27 cellular contexts compared by ENCODE assay signal in the genomic region with DNA sequence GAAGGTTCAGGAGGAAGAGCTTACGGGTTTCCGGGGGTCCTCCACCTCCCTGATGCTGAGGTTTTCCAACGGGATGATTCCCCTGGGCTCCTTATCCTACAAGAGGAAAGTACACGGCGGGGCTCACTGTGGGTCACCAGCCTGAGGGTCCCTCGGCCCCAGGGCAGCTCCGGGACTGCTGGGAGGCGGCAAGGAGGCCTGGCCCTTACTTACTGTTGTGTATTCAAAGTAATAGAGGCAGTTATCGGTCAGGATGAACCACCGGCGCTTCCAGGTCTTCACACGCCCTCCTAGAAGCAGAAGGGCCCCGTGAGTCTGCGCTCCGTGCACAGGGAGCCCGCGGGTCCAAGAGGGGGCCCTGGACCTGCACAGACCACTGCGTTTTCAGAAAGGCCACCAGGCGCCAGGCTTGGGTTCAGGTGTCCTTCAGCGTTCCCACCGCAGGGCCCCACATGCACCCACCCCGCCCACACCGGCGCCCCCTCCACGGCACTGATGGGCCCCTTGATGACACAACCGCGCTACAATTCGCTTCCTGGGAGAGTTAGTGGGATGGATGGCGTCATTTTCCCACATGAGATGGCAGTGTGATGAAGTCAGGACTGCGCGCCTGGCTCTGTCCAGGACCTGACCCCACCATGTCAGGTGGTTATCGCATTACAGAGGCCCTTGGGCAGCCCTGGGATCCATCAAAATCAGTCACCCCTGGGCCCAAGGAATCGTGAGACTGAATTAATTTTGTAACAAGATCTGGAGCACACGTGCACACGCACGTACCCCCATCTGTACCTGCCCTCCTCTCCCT.
DNase-seq lines count a peak whose midpoint lies in the region; ATAC-seq and TF ChIP-seq lines count a peak whose summit lies in the region.
"Had no signal": no experiment of that assay in that cellular context is flagged by ENCODE, and none has a peak within 500 bp of the region (broad histone marks: within the 10 kb centered on the region; RNA-seq: fewer than 3 reads in every experiment).

No MANE protein-coding gene starts in this region.

- ATAC-seq in activated naive CD8-positive, alpha-beta T cell treated with anti-CD3 and anti-CD28 coated beads, Interleukin-2, amount 10 ng/mL, durations not matched to agents 7 days and 5 days (ENCODE audit: low read depth): no peak
- ATAC-seq in WTC11: no peak
- no peak for ATAC-seq in GM19463 (IDR thresholded peaks at IDR 0.05; ENCODE audit: unreplicated experiment)
- ATAC-seq: activated T-helper 17 cell treated with anti-CD3 and anti-CD28 coated beads, Interleukin-2, amount 50 U/mL, for 72 hours; gastroesophageal sphincter; HCT116; K562; lower lobe of right lung; psoas muscle; stimulated activated naive CD8-positive, alpha-beta T cell treated with anti-CD3 and anti-CD28 coated beads, Interleukin-15, amount 100 ng/mL, for 72 hours had no signal

- peaks cover 8% of the 10 kb centered on the region for H3K36me3 Mint-ChIP-seq in activated naive CD8-positive, alpha-beta T cell treated with anti-CD3 and anti-CD28 coated beads, Interleukin-2, amount 10 ng/mL, durations not matched to agents 7 days and 5 days
- no peaks in the 10 kb centered on the region for H3K36me3 Mint-ChIP-seq in activated naive CD8-positive, alpha-beta T cell treated with anti-CD3 and anti-CD28 coated beads for 36 hours
- peaks cover 17% of the 10 kb centered on the region; the same call in 1 of the 2 replicates for H3K36me3 Mint-ChIP-seq in WTC11
- H3K36me3 Mint-ChIP-seq: activated naive CD4-positive, alpha-beta T cell treated with anti-CD3 and anti-CD28 coated beads, Interleukin-2, amount 50 U/mL, for 72 hours had no signal

- TF ChIP-seq CTCF in WTC11 (IDR thresholded peaks at IDR 0.05): no peak

- H3K4me3 Mint-ChIP-seq in activated naive CD8-positive, alpha-beta T cell treated with anti-CD3 and anti-CD28 coated beads, Interleukin-2, amount 10 ng/mL, durations not matched to agents 7 days and 5 days: no peak overlapping the region
- H3K4me3 Mint-ChIP-seq in activated naive CD8-positive, alpha-beta T cell treated with anti-CD3 and anti-CD28 coated beads for 36 hours: no peak overlapping the region
- H3K4me3 Mint-ChIP-seq in WTC11: no peak overlapping the region
- H3K4me3 Mint-ChIP-seq: activated CD4-positive, alpha-beta memory T cell treated with anti-CD3 and anti-CD28 coated beads, Interleukin-2, amount 10 ng/mL, durations not matched to agents 7 days and 5 days; activated T-helper 17 cell treated with anti-CD3 and anti-CD28 coated beads, Interleukin-2, amount 50 U/mL, for 72 hours; stimulated activated naive CD8-positive, alpha-beta T cell treated with anti-CD3 and anti-CD28 coated beads, Interleukin-15, amount 100 ng/mL, for 72 hours had no signal

- no peak overlapping the region for H3K4me3 ChIP-seq in skeletal muscle cell (ENCODE audit: low read depth, low read length)
- H3K4me3 ChIP-seq: dorsolateral prefrontal cortex, gastroesophageal sphincter, K562, lower lobe of right lung, Peyer's patch, psoas muscle, SJCRH30 had no signal

- peak overlapping the region; percentile 51 for H3K27ac Mint-ChIP-seq in activated naive CD8-positive, alpha-beta T cell treated with anti-CD3 and anti-CD28 coated beads, Interleukin-2, amount 10 ng/mL, durations not matched to agents 7 days and 5 days
- no peak overlapping the region for H3K27ac Mint-ChIP-seq in activated naive CD8-positive, alpha-beta T cell treated with anti-CD3 and anti-CD28 coated beads for 36 hours
- 0 out of 2 replicates have a peak overlapping the region, but pooled peaks have one; percentile 49 for H3K27ac Mint-ChIP-seq in WTC11
- H3K27ac Mint-ChIP-seq: activated CD4-positive, alpha-beta memory T cell treated with anti-CD3 and anti-CD28 coated beads, Interleukin-2, amount 10 ng/mL, durations not matched to agents 7 days and 5 days; activated T-helper 17 cell treated with anti-CD3 and anti-CD28 coated beads, Interleukin-2, amount 50 U/mL, for 72 hours had no signal

- no peak for DNase-seq in activated naive CD8-positive, alpha-beta T cell treated with anti-CD3 and anti-CD28 coated beads, Interleukin-2, amount 10 ng/mL, durations not matched to agents 7 days and 5 days
- no peak for DNase-seq in activated naive CD8-positive, alpha-beta T cell treated with anti-CD3 and anti-CD28 coated beads for 36 hours
- DNase-seq in WTC11 (ENCODE audit: low spot score) (no peak), left kidney (ENCODE audit: low read depth, low spot score) (peak; percentile 84), skeletal muscle cell (ENCODE audit: low read depth) (peak; percentile 31), midbrain (lab: John Stamatoyannopoulos, UW) (no peak), SHP77 (lab: John Stamatoyannopoulos, UW) (no peak)
- DNase-seq: activated CD4-positive, alpha-beta memory T cell treated with anti-CD3 and anti-CD28 coated beads, Interleukin-2, amount 10 ng/mL, durations not matched to agents 7 days and 5 days; activated CD4-positive, alpha-beta T cell treated with anti-CD3 and anti-CD28 coated beads for 1 hour; cerebellar nuclear complex; dorsolateral prefrontal cortex; GDM1; hypothalamus; lower lobe of right lung; NCI-H1105; NCI-H2029; NCI-H526; Peyer's patch; psoas muscle; stimulated activated naive CD8-positive, alpha-beta T cell treated with anti-CD3 and anti-CD28 coated beads, Interleukin-15, amount 100 ng/mL, for 72 hours had no signal

- H3K4me1 Mint-ChIP-seq in activated naive CD8-positive, alpha-beta T cell treated with anti-CD3 and anti-CD28 coated beads, Interleukin-2, amount 10 ng/mL, durations not matched to agents 7 days and 5 days: peaks cover 13% of the 10 kb centered on the region
- H3K4me1 Mint-ChIP-seq in activated naive CD8-positive, alpha-beta T cell treated with anti-CD3 and anti-CD28 coated beads for 36 hours: no peaks in the 10 kb centered on the region
- peaks cover 8% of the 10 kb centered on the region for H3K4me1 Mint-ChIP-seq in WTC11
- H3K4me1 Mint-ChIP-seq: activated T-helper 17 cell treated with anti-CD3 and anti-CD28 coated beads, Interleukin-2, amount 50 U/mL, for 72 hours; stimulated activated naive CD8-positive, alpha-beta T cell treated with anti-CD3 and anti-CD28 coated beads, Interleukin-15, amount 100 ng/mL, for 72 hours had no signal

- CTCF ChIA-PET in WTC11 (lab: Charles Lee): interaction anchor here (0.6 kb wide), 1 partner anchor 96 kb away, joined by 5 read pairs; no protein-coding TSS in a partner anchor

- H3K27me3 Mint-ChIP-seq in activated naive CD8-positive, alpha-beta T cell treated with anti-CD3 and anti-CD28 coated beads, Interleukin-2, amount 10 ng/mL, durations not matched to agents 7 days and 5 days: no peaks in the 10 kb centered on the region
- no peaks in the 10 kb centered on the region for H3K27me3 Mint-ChIP-seq in activated naive CD8-positive, alpha-beta T cell treated with anti-CD3 and anti-CD28 coated beads for 36 hours
- no peaks in the 10 kb centered on the region for H3K27me3 Mint-ChIP-seq in WTC11 (ENCODE audit: low read depth)
- H3K27me3 Mint-ChIP-seq: activated CD4-positive, alpha-beta memory T cell treated with anti-CD3 and anti-CD28 coated beads, Interleukin-2, amount 10 ng/mL, durations not matched to agents 7 days and 5 days; activated T-helper 17 cell treated with anti-CD3 and anti-CD28 coated beads, Interleukin-2, amount 50 U/mL, for 72 hours; stimulated activated naive CD8-positive, alpha-beta T cell treated with anti-CD3 and anti-CD28 coated beads, Interleukin-15, amount 100 ng/mL, for 72 hours had no signal

- H3K9me3 Mint-ChIP-seq in activated naive CD8-positive, alpha-beta T cell treated with anti-CD3 and anti-CD28 coated beads, Interleukin-2, amount 10 ng/mL, durations not matched to agents 7 days and 5 days: no peaks in the 10 kb centered on the region
- no peaks in the 10 kb centered on the region for H3K9me3 Mint-ChIP-seq in activated naive CD8-positive, alpha-beta T cell treated with anti-CD3 and anti-CD28 coated beads for 36 hours
- no peaks in the 10 kb centered on the region for H3K9me3 Mint-ChIP-seq in WTC11
- H3K9me3 Mint-ChIP-seq: activated CD4-positive, alpha-beta memory T cell treated with anti-CD3 and anti-CD28 coated beads, Interleukin-2, amount 10 ng/mL, durations not matched to agents 7 days and 5 days; activated naive CD4-positive, alpha-beta T cell treated with anti-CD3 and anti-CD28 coated beads, Interleukin-2, amount 50 U/mL, for 72 hours; activated T-helper 17 cell treated with anti-CD3 and anti-CD28 coated beads, Interleukin-2, amount 50 U/mL, for 72 hours; stimulated activated naive CD8-positive, alpha-beta T cell treated with anti-CD3 and anti-CD28 coated beads, Interleukin-15, amount 100 ng/mL, for 72 hours had no signal

- POLR2A ChIA-PET in activated naive CD8-positive, alpha-beta T cell treated with anti-CD3 and anti-CD28 coated beads, Interleukin-2, amount 10 ng/mL, durations not matched to agents 7 days and 5 days (lab: Charles Lee): no interaction called here
- POLR2A ChIA-PET in WTC11 (lab: Charles Lee): interaction anchor here (0.5 kb wide), 1 partner anchor 31 kb away, joined by 4 read pairs; no protein-coding TSS in a partner anchor

TF ChIP-seq in WTC11, 78 proteins besides CTCF, POLR2A, EP300 and RAD21 (continues in another document):
- TF ChIP-seq ZNF416 (CRISPR knock-in tag; IDR thresholded peaks at IDR 0.05): no peak
- no peak for TF ChIP-seq TP53 (CRISPR knock-in tag; IDR thresholded peaks at IDR 0.05)
- no peak for TF ChIP-seq NFYB (CRISPR knock-in tag; conservative IDR thresholded peaks at IDR 0.05; ENCODE audit: low read depth)
- no peak for TF ChIP-seq ZNF425 (CRISPR knock-in tag; conservative IDR thresholded peaks at IDR 0.05)
- no peak for TF ChIP-seq JAZF1 (CRISPR knock-in tag; IDR thresholded peaks at IDR 0.05)
- no peak for TF ChIP-seq FOXJ3 (CRISPR knock-in tag; IDR thresholded peaks at IDR 0.05; ENCODE audit: borderline replicate concordance)

Comparison
In these comparisons a context has a peak if more than half of its experiments do, and no peak if none do; other contexts are left out.
1. DNase-seq: peak in left kidney (single experiment) and skeletal muscle cell (single experiment); none in activated naive CD8-positive, alpha-beta T cell treated with anti-CD3 and anti-CD28 coated beads, Interleukin-2, amount 10 ng/mL, durations not matched to agents 7 days and 5 days (single experiment), activated naive CD8-positive, alpha-beta T cell treated with anti-CD3 and anti-CD28 coated beads for 36 hours (single experiment), WTC11 (single experiment), midbrain (single experiment) and SHP77 (0 of 2).